In the genomic region with DNA sequence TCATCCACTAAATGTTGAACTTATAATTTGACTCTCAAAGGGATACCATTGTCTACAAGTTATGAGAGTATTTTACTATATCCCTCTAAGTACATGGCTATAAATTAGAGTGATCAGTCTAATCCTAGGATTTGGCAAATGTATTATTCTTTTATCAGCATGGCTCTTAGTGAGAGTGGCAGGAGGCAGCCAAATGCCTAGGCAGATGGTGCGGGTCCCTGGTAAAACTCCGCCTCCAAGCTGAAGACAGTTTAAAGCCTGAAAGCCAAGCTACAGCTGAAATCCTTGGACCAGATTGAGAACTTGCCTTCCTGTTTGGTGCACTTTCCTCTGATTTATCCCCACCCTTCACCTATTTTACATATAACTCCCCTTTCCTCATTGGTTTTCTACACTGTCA, we compare ENCODE assay signal across 15 cellular contexts.
"Had no signal": no experiment of that assay in that cellular context is flagged by ENCODE, and none has a peak within 500 bp of the region (broad histone marks: within the 10 kb centered on the region; RNA-seq: fewer than 3 reads in every experiment).

No MANE protein-coding gene starts in this region.

- H3K4me3 ChIP-seq: heart left ventricle, left ventricle myocardium inferior, tibial artery had no signal

- H3K27ac ChIP-seq: brain microvascular endothelial cell, heart left ventricle, left ventricle myocardium inferior, tibial artery had no signal

- H3K36me3 ChIP-seq: brain microvascular endothelial cell, heart left ventricle, left ventricle myocardium inferior, tibial artery had no signal

- ATAC-seq: activated T-helper 17 cell treated with anti-CD3 and anti-CD28 coated beads, Interleukin-2, amount 50 U/mL, for 72 hours; heart left ventricle; stimulated activated naive CD8-positive, alpha-beta T cell treated with anti-CD3 and anti-CD28 coated beads, Interleukin-15, Interleukin-2, amounts not matched to agents 100 U/mL and 50 U/mL, for 24 hours had no signal

- DNase-seq: activated B cell treated with CpG ODN at 0.5 μM for 24 hours; activated CD4-positive, alpha-beta memory T cell treated with anti-CD3 and anti-CD28 coated beads, Interleukin-2, amount 10 ng/mL, durations not matched to agents 7 days and 5 days; activated CD4-positive, alpha-beta T cell treated with anti-CD3 and anti-CD28 coated beads for 48 hours; activated naive CD4-positive, alpha-beta T cell; activated T-cell treated with anti-CD3 and anti-CD28 coated beads, Interleukin-2, amount 50 U/mL, for 1 hour; anterior cingulate cortex; brain microvascular endothelial cell; central memory CD4-positive, alpha-beta T cell; cortex of kidney; heart left ventricle; left ventricle myocardium inferior; occipital lobe; stimulated activated naive CD8-positive, alpha-beta T cell treated with anti-CD3 and anti-CD28 coated beads, Interleukin-15, Interleukin-2, amounts not matched to agents 100 U/mL and 50 U/mL, for 24 hours; tibial artery had no signal

- H3K9me3 ChIP-seq: heart left ventricle, left ventricle myocardium inferior, tibial artery had no signal

- H3K27me3 ChIP-seq: brain microvascular endothelial cell, heart left ventricle, tibial artery had no signal

- H3K4me1 ChIP-seq: heart left ventricle, left ventricle myocardium inferior, tibial artery had no signal
